11 cellular contexts compared by ENCODE assay signal in the genomic region with DNA sequence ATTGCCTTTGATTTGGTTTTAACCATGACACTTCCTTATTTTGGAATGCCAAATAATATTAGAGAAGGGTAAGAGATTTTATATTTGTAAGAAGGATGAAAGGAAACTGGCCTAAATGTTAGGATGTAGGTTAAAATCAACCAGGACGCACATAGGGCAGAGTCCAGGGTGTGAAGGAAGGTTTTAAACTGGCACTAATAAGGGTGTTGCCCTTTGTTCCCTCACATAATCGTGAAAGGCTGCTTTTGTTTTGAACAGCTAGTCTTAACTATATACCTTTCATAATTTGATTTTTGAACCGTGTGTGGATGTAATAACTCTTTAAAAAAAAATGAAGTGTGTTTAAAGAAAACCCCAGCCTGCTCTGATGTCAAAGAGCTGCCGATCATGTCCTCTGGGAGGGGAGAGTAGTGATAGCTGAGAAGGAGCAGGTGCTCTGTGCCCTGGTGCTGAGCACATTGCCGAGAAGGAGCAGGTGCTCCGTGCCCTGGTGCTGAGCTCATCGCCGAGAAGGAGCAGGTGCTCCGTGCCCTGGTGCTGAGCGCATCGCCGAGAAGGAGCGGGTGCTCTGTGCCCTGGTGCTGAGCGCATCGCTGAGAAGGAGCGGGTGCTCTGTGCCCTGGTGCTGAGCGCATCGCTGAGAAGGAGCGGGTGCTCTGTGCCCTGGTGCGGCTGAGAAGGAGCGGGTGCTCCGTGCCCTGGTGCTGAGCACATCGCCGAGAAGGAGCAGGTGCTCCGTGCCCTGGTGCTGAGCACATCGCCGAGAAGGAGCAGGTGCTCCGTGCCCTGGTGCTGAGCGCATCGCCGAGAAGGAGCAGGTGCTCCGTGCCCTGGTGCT. TPM values are rescaled to one million over a fixed set of nuclear protein-coding genes. Genes with fewer than 3 reads are reported as not detected.
DNase-seq lines count a peak whose midpoint lies in the region; ATAC-seq, FAIRE-seq and TF ChIP-seq lines count a peak whose summit lies in the region.
"Not testable (repeated sequence)": the region's sequence is repeated elsewhere in the genome, so short reads cannot be mapped to it uniquely, and the experiment has no call there.
"Had no signal": no experiment of that assay in that cellular context is flagged by ENCODE, and none has a peak within 500 bp of the region (broad histone marks: within the 10 kb centered on the region; RNA-seq: fewer than 3 reads in every experiment).

No MANE protein-coding gene starts in this region.

- not testable (repeated sequence) for TF ChIP-seq CTCF in colonic mucosa (IDR thresholded peaks at IDR 0.05); HepG2 (CRISPR knock-in tag; IDR thresholded peaks at IDR 0.05); transverse colon (IDR thresholded peaks at IDR 0.05)

- not testable (repeated sequence) for H3K4me3 Mint-ChIP-seq in activated T-helper 17 cell treated with anti-CD3 and anti-CD28 coated beads, Interleukin-2, amount 50 U/mL, for 72 hours

- BruUV-seq in HepG2 (replicated peaks; lab: Mats Ljungman, UMichigan): not testable (repeated sequence)

- H4K20me1 ChIP-seq in HepG2 (ENCODE audit: insufficient read depth, low read length): not testable (repeated sequence)

- not testable (repeated sequence) for H3K4me1 Mint-ChIP-seq in activated T-helper 17 cell treated with anti-CD3 and anti-CD28 coated beads, Interleukin-2, amount 50 U/mL, for 72 hours

- not testable (repeated sequence) for H3K4me1 ChIP-seq in colonic mucosa
- H3K4me1 ChIP-seq in HepG2 (ENCODE audit: insufficient read depth, low read length) (peaks cover 11% of the 10 kb centered on the region), mucosa of rectum (ENCODE audit: control insufficient read depth in 2 of 2, insufficient read depth in 2 of 2, low read length in 2 of 2) (peaks cover 5 to 23% of the 10 kb centered on the region in 2 donors), transverse colon (peaks cover 6 to 22% (median 18%) of the 10 kb centered on the region in 4 donors)

- H3K27ac Mint-ChIP-seq in activated T-helper 17 cell treated with anti-CD3 and anti-CD28 coated beads, Interleukin-2, amount 50 U/mL, for 72 hours: peak overlapping the region; percentile 50

- TF ChIP-seq EP300 in HepG2 (IDR thresholded peaks at IDR 0.05; ENCODE audit: low read depth in 2 of 2, low read length in 2 of 2); HepG2 (CRISPR knock-in tag; IDR thresholded peaks at IDR 0.05; ENCODE audit: borderline replicate concordance); transverse colon (IDR thresholded peaks at IDR 0.05; ENCODE audit: low read depth): not testable (repeated sequence)

- H3K27ac ChIP-seq in colonic mucosa (peak overlapping the region; percentile 59), HepG2 (ENCODE audit: extremely low read length, insufficient read depth, low read length) (peak overlapping the region; percentile 11), mucosa of rectum (ENCODE audit: low read depth in 2 of 2, low read length in 2 of 2) (peak overlapping the region; percentile 67 to 77), transverse colon (peak overlapping the region; percentile 60 to 82 (median 76))

- peaks cover 91% of the 10 kb centered on the region for H3K36me3 Mint-ChIP-seq in activated T-helper 17 cell treated with anti-CD3 and anti-CD28 coated beads, Interleukin-2, amount 50 U/mL, for 72 hours (ENCODE audit: low read depth)

- H3K27me3 Mint-ChIP-seq in activated T-helper 17 cell treated with anti-CD3 and anti-CD28 coated beads, Interleukin-2, amount 50 U/mL, for 72 hours: not testable (repeated sequence)

- TF ChIP-seq POLR2A in HepG2 (IDR thresholded peaks at IDR 0.05; ENCODE audit: insufficient read depth in 1 of 2, low read depth in 2 of 2, low read length in 2 of 2); transverse colon (IDR thresholded peaks at IDR 0.05): not testable (repeated sequence)

- in situ Hi-C loops in HepG2 (cut with HindIII; ENCODE audit: extremely low pct_ligation_motif_present, low pct_unique_long_range_greater_than_20kb); transverse colon (cut with MboI; ENCODE audit: low pct_ligation_motif_present in 1 of 4, low pct_unique_long_range_greater_than_20kb in 1 of 4, low sequenced_read_pairs in 3 of 4): not testable (repeated sequence)

- intact Hi-C loops in colonic mucosa (cut with DNase I): loop anchor here (2.0 kb wide), 1 partner anchor 366 kb away; no protein-coding TSS in a partner anchor
- intact Hi-C loops in HepG2 (cut with micrococcal nuclease; ENCODE audit: unreplicated experiment); posterior vena cava (cut with DNase I); transverse colon (cut with DNase I; ENCODE audit: low total_unique reads): not testable (repeated sequence)

- DNase-seq in DMS53 treated with DMSO at 0.1 percent for 48 hours (lab: John Stamatoyannopoulos, UW; ENCODE audit: unreplicated experiment) (peak; percentile 60), NCI-H2107 (lab: John Stamatoyannopoulos, UW) (peak; percentile 8), colonic mucosa (peak; percentile 50), posterior vena cava (ENCODE audit: low spot score) (peak; percentile 30), transverse colon (peak; percentile 30)
- DNase-seq in HepG2 (ENCODE audit: low spot score): not testable (repeated sequence)

- not testable (repeated sequence) for H3K9me3 ChIP-seq in colonic mucosa; HepG2 (ENCODE audit: low read length); mucosa of rectum (ENCODE audit: control insufficient read depth in 2 of 2, low read length in 2 of 2); transverse colon

- H3K36me3 ChIP-seq in colonic mucosa: not testable (repeated sequence)
- H3K36me3 ChIP-seq in HepG2 (replicated peaks in 1 of 2; ENCODE audit: control insufficient read depth in 1 of 2, insufficient read depth in 2 of 2, low read length in 2 of 2): peaks cover 58 to 90% of the 10 kb centered on the region in 2 experiments
- H3K36me3 ChIP-seq in mucosa of rectum (ENCODE audit: control insufficient read depth in 2 of 2, insufficient read depth in 2 of 2, low read length in 2 of 2): peaks cover 74 to 75% of the 10 kb centered on the region in 2 donors
- peaks cover 0 to 32% (median 15%) of the 10 kb centered on the region in 4 donors for H3K36me3 ChIP-seq in transverse colon

- peak overlapping the region in 1 of 2 donors; percentile 27 for H3K9ac ChIP-seq in colonic mucosa (ENCODE audit: low read depth in 2 of 2, low read length in 2 of 2)
- H3K9ac ChIP-seq in HepG2 (ENCODE audit: insufficient read depth, low read depth, low read length): not testable (repeated sequence)
- peak overlapping the region in 1 of 2 donors; percentile 24 for H3K9ac ChIP-seq in mucosa of rectum (ENCODE audit: low read depth in 1 of 2, low read length in 2 of 2)

- H2AFZ ChIP-seq in HepG2 (ENCODE audit: low read length): not testable (repeated sequence)

- peak; percentile 18 for FAIRE-seq in HepG2 (lab: Jason Lieb, UNC)

- not testable (repeated sequence) for H3K9me3 Mint-ChIP-seq in activated T-helper 17 cell treated with anti-CD3 and anti-CD28 coated beads, Interleukin-2, amount 50 U/mL, for 72 hours

- WGBS in HepG2 (ENCODE audit: low lambda C conversion rate): 91% methylated on average over 28 of the region's 32 CpGs
- 57 to 71% methylated on average over 6 to 28 of the region's 32 CpGs for whole genome bisulfite sequencing in transverse colon (ENCODE audit: low coverage in 1 of 2), 2 donors

- not testable (repeated sequence) for H3K4me3 ChIP-seq in colonic mucosa; HepG2 (replicated peaks in 1 of 3; ENCODE audit: insufficient read depth in 1 of 3, low read depth in 2 of 3, low read length in 3 of 3); mucosa of rectum (ENCODE audit: low read length in 2 of 2); transverse colon

- CTCF ChIA-PET in HepG2 (lab: Yijun Ruan, JAX; ENCODE audit: low intra/inter-chr PET ratio, low total read pairs): not testable (repeated sequence)

- H3K4me2 ChIP-seq in HepG2 (ENCODE audit: low read depth, low read length): not testable (repeated sequence)

- not testable (repeated sequence) for H3K79me2 ChIP-seq in HepG2 (ENCODE audit: insufficient read depth, low read length)

- POLR2A ChIA-PET in HepG2 (lab: Yijun Ruan, JAX): not testable (repeated sequence)

- not testable (repeated sequence) for ATAC-seq in activated T-helper 17 cell treated with anti-CD3 and anti-CD28 coated beads, Interleukin-2, amount 50 U/mL, for 72 hours (replicated peaks); HepG2

- H3K27me3 ChIP-seq in colonic mucosa; HepG2 (ENCODE audit: control insufficient read depth in 1 of 2, insufficient read depth in 2 of 2, low read length in 2 of 2); mucosa of rectum (ENCODE audit: control insufficient read depth in 2 of 2, insufficient read depth in 2 of 2, low read length in 2 of 2); transverse colon: not testable (repeated sequence)

- not testable (repeated sequence) for TF ChIP-seq RAD21 in HepG2 (CRISPR knock-in tag; IDR thresholded peaks at IDR 0.05)

RNA-seq across cellular contexts. Expression of gene SLC22A1, which starts 31.0 kb away (rescaled TPM):
- 1 to 10 TPM; 3.3 to 3.7 TPM for total RNA-seq in activated T-helper 17 cell treated with anti-CD3 and anti-CD28 coated beads, Interleukin-2, amount 50 U/mL, for 72 hours
- total RNA-seq in colonic mucosa (1 to 10 TPM in 1 of 2 donors, under 1 TPM in 1; 0.74 to 2.3 TPM), HepG2 (2016; rRNA removed; fragmentation: Illumina TruSeq; extraction: Trizol) (0.32 and 0.80 TPM in 2 replicates), posterior vena cava (1 to 10 TPM; 1.8 to 1.9 TPM), transverse colon (1 to 10 TPM in 1 of 4 donors, under 1 TPM in 2, not detected in 1; 0.40 to 1.7 (median 0.55) TPM)
- total RNA-seq in HepG2 (2016; cell fraction: cytosol; rRNA removed; fragmentation: Illumina TruSeq; extraction: Trizol; ENCODE audit: low read depth): 0.71 and 0.81 TPM in 2 replicates
- total RNA-seq in HepG2 (2016; cell fraction: insoluble cytoplasmic fraction; rRNA removed; fragmentation: Illumina TruSeq; extraction: Trizol): 1.5 and 1.6 TPM in 2 replicates
- total RNA-seq in HepG2 (2016; cell fraction: membrane; rRNA removed; fragmentation: Illumina TruSeq; extraction: Trizol): 1.0 and 1.9 TPM in 2 replicates
- 3.6 and 3.7 TPM in 2 replicates for total RNA-seq in HepG2 (2016; cell fraction: nucleus; rRNA removed; fragmentation: Illumina TruSeq; extraction: Trizol)
- polyA plus RNA-seq in HepG2 (2011; rRNA removed): 0.82 and 0.87 TPM in 2 replicates
- 0.32 and 0.38 TPM in 2 replicates for polyA plus RNA-seq in HepG2 (2011; cell fraction: cytosol; rRNA removed)
- 3.3 and 4.4 TPM in 2 replicates for polyA plus RNA-seq in HepG2 (2011; cell fraction: nucleus; rRNA removed)
- 0.80 and 2.9 TPM in 2 replicates for polyA plus RNA-seq in HepG2 (2012)
- polyA plus RNA-seq in HepG2 (2016; cell fraction: cytosol; fragmentation: Illumina TruSeq; extraction: Trizol; ENCODE audit: low read depth): 0.35 and 1.7 TPM in 2 replicates
- 0.33 and 1.2 TPM in 2 replicates for polyA plus RNA-seq in HepG2 (2016; cell fraction: insoluble cytoplasmic fraction; fragmentation: Illumina TruSeq; extraction: Trizol; ENCODE audit: low read depth)
- polyA plus RNA-seq in HepG2 (2016; cell fraction: membrane; fragmentation: Illumina TruSeq; extraction: Trizol; ENCODE audit: low read depth): 0.64 and 1.2 TPM in 2 replicates
- polyA plus RNA-seq in HepG2 (2016; cell fraction: nucleus; fragmentation: Illumina TruSeq; extraction: Trizol; ENCODE audit: insufficient read depth, low read depth): 4.3 and 5.2 TPM in 2 replicates
- 1.3 and 7.3 TPM in 2 replicates for polyA minus RNA-seq in HepG2 (2011; rRNA and poly(A)+ RNA removed; ENCODE audit: low replicate concordance)
- polyA minus RNA-seq in HepG2 (2011; cell fraction: cytosol; rRNA and poly(A)+ RNA removed): 0.40 TPM in 1 of 2 replicates, not detected in the other
- polyA minus RNA-seq in HepG2 (2011; cell fraction: nucleus; rRNA and poly(A)+ RNA removed): 7.7 and 8.6 TPM in 2 replicates
- total RNA-seq: G401, GM23248, H4 had no signal
- polyA plus RNA-seq: GM23248 had no signal

Comparison
In these comparisons a context has a peak if more than half of its experiments do, and no peak if none do; other contexts are left out.
1. H3K27ac ChIP-seq: peak in every context shown above with its lines; median percentile 76 in transverse colon; 72 in mucosa of rectum; 59 in colonic mucosa; 11 in HepG2.